ENCODE assay signal across 8 cellular contexts in the genomic region with DNA sequence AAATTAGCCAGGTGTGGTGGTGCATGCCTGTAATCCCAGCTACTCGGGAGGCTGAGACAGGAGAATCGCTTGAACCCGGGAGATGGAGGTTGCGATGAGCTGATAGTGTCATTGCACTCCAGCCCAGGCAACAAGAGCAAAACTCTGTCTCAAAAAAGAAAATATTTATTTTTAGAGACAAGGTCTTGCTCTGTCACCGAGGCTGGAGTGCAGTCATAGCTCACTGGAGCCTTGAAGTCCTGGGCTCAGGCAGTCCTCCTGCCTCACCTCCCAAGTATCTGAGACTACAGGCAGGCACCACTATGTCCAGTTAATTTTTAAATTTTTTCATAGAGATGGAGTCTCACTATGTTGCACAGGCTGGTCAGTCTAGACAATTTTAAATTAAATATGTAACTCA.
"Had no signal": no experiment of that assay in that cellular context is flagged by ENCODE, and none has a peak within 500 bp of the region (broad histone marks: within the 10 kb centered on the region; RNA-seq: fewer than 3 reads in every experiment).

No MANE protein-coding gene starts in this region.

- H3K4me3 ChIP-seq: GM12878 had no signal

- DNase-seq: GDM1, GF-D8 had no signal

- FAIRE-seq: G401.6, GM12878, GM12891, GM12892, GM18507, GM19239 had no signal

- ATAC-seq: GM12878 had no signal
